ENCODE assay signal across 29 cellular contexts in genomic region chr3:151476344-151477018, GRCh38. TPM values are rescaled to one million over a fixed set of nuclear protein-coding genes. Genes with fewer than 3 reads are reported as not detected.
DNase-seq lines count a peak whose midpoint lies in the region; ATAC-seq and TF ChIP-seq lines count a peak whose summit lies in the region.
"Had no signal": no experiment of that assay in that cellular context is flagged by ENCODE, and none has a peak within 500 bp of the region (broad histone marks: within the 10 kb centered on the region; RNA-seq: fewer than 3 reads in every experiment).

No MANE protein-coding gene starts in this region.

- peak overlapping the region; percentile 55; the same call in 1 of the 2 replicates for H2AFZ ChIP-seq in OCI-LY1 (ENCODE audit: low read length)
- H2AFZ ChIP-seq: hepatocyte had no signal

- no peak overlapping the region for H3K4me2 ChIP-seq in OCI-LY1 (ENCODE audit: low read length)
- H3K4me2 ChIP-seq: hepatocyte had no signal

- H3K9me3 ChIP-seq in left ventricle myocardium inferior (replicated peaks) (peaks cover under 1% of the 10 kb centered on the region), OCI-LY1 (ENCODE audit: low read length) (no peaks in the 10 kb centered on the region), tibial artery (peaks cover 0 to 4% (median 0%) of the 10 kb centered on the region in 3 donors)
- H3K9me3 ChIP-seq: MG63, pancreas, suprapubic skin had no signal

- no peaks in the 10 kb centered on the region for H3K36me3 ChIP-seq in left ventricle myocardium inferior
- no peaks in the 10 kb centered on the region for H3K36me3 ChIP-seq in OCI-LY1 (ENCODE audit: insufficient read depth, low read length)
- H3K36me3 ChIP-seq in tibial artery: no peaks in the 10 kb centered on the region
- H3K36me3 ChIP-seq: MG63, pancreas, suprapubic skin had no signal

- H3K27me3 ChIP-seq in left ventricle myocardium inferior (ENCODE audit: low read depth): no peaks in the 10 kb centered on the region
- no peaks in the 10 kb centered on the region for H3K27me3 ChIP-seq in OCI-LY1 (ENCODE audit: insufficient read depth, low read length)
- H3K27me3 ChIP-seq in tibial artery: no peaks in the 10 kb centered on the region
- H3K27me3 ChIP-seq: hepatocyte, MG63, pancreas, suprapubic skin had no signal

- no peak overlapping the region for H3K4me3 Mint-ChIP-seq in endothelial cell (ENCODE audit: unreplicated experiment)
- H3K4me3 Mint-ChIP-seq: activated T-cell treated with anti-CD3 and anti-CD28 coated beads, Interleukin-2, amount 50 U/mL, for 72 hours; CD14-positive monocyte; memory B cell; neural crest cell had no signal

- no peaks in the 10 kb centered on the region for H3K79me2 ChIP-seq in OCI-LY1 (ENCODE audit: insufficient read depth, low read length)
- H3K79me2 ChIP-seq: hepatocyte had no signal

- H3K4me3 ChIP-seq in left ventricle myocardium inferior: no peak overlapping the region
- H3K4me3 ChIP-seq in OCI-LY1 (ENCODE audit: low read depth, low read length, poor library complexity, severe bottlenecking): no peak overlapping the region
- no peak overlapping the region for H3K4me3 ChIP-seq in tibial artery
- H3K4me3 ChIP-seq: hepatocyte, MG63, pancreas, suprapubic skin had no signal

- H3K27ac Mint-ChIP-seq in endothelial cell (ENCODE audit: unreplicated experiment): peak overlapping the region; percentile 77
- H3K27ac Mint-ChIP-seq: activated T-cell treated with anti-CD3 and anti-CD28 coated beads, Interleukin-2, amount 50 U/mL, for 72 hours; CD14-positive monocyte; memory B cell had no signal

- intact Hi-C loops in Right ventricle myocardium inferior (cut with DNase I) (no loop called here), left ventricle myocardium inferior (cut with micrococcal nuclease) (no loop called here), posterior vena cava (cut with DNase I) (no loop called here), tibial artery (cut with DNase I; ENCODE audit: low total_unique reads) (no loop called here)

- H3K9ac ChIP-seq in OCI-LY1 (ENCODE audit: low read length): no peak overlapping the region

- TF ChIP-seq CTCF in left ventricle myocardium inferior (IDR thresholded peaks at IDR 0.05; ENCODE audit: borderline replicate concordance): no peak
- TF ChIP-seq CTCF in OCI-LY1 (IDR thresholded peaks at IDR 0.05; ENCODE audit: low read length): no peak
- TF ChIP-seq CTCF in endothelial cell (IDR thresholded peaks at IDR 0.05; ENCODE audit: unreplicated experiment): no peak
- TF ChIP-seq CTCF in GM10266 (IDR thresholded peaks at IDR 0.05; ENCODE audit: control insufficient read depth, insufficient read depth, low read depth, missing control alignments): no peak
- no peak for TF ChIP-seq CTCF in tibial artery (IDR thresholded peaks at IDR 0.05)

- no peaks in the 10 kb centered on the region for H3F3A ChIP-seq in OCI-LY1 (ENCODE audit: insufficient read depth, low read length)

- H3K4me1 ChIP-seq in left ventricle myocardium inferior (peaks cover 4% of the 10 kb centered on the region), OCI-LY1 (ENCODE audit: insufficient read depth, low read length, severe bottlenecking) (no peaks in the 10 kb centered on the region), tibial artery (no peaks in the 10 kb centered on the region)
- H3K4me1 ChIP-seq: pancreas, suprapubic skin had no signal

- no peaks in the 10 kb centered on the region for H4K20me1 ChIP-seq in OCI-LY1 (ENCODE audit: insufficient read depth, low read length)

- no peak overlapping the region for H3K27ac ChIP-seq in left ventricle myocardium inferior (replicated peaks)
- no peak overlapping the region for H3K27ac ChIP-seq in OCI-LY1 (ENCODE audit: low read depth, low read length, poor library complexity, severe bottlenecking)
- H3K27ac ChIP-seq in tibial artery: no peak overlapping the region
- H3K27ac ChIP-seq: hepatocyte, pancreas, suprapubic skin had no signal

- no peaks in the 10 kb centered on the region for H3K27me3 Mint-ChIP-seq in endothelial cell (ENCODE audit: unreplicated experiment)

- H3K9me2 ChIP-seq in OCI-LY1 (ENCODE audit: low read depth, low read length): no peaks in the 10 kb centered on the region

- peaks cover 18% of the 10 kb centered on the region for H3K4me1 Mint-ChIP-seq in endothelial cell (ENCODE audit: unreplicated experiment)
- H3K4me1 Mint-ChIP-seq: CD14-positive monocyte, memory B cell had no signal

- ATAC-seq in Right ventricle myocardium inferior (peak; percentile 20), GM21717 (IDR thresholded peaks at IDR 0.05; ENCODE audit: unreplicated experiment) (no peak)
- ATAC-seq: activated T-cell treated with anti-CD3 and anti-CD28 coated beads, Interleukin-2, amount 50 U/mL, for 72 hours; left colon; pancreas had no signal

- no peaks in the 10 kb centered on the region for H3K36me3 Mint-ChIP-seq in endothelial cell (ENCODE audit: low read depth, unreplicated experiment)
- H3K36me3 Mint-ChIP-seq: CD14-positive monocyte, memory B cell had no signal

- H3K9me3 Mint-ChIP-seq in endothelial cell (ENCODE audit: unreplicated experiment): no peaks in the 10 kb centered on the region
- H3K9me3 Mint-ChIP-seq: activated T-cell treated with anti-CD3 and anti-CD28 coated beads, Interleukin-2, amount 50 U/mL, for 72 hours; memory B cell; neural crest cell had no signal

- DNase-seq in Right ventricle myocardium inferior (ENCODE audit: missing footprints): peak; percentile 34
- DNase-seq in left ventricle myocardium inferior: no peak
- DNase-seq in endothelial cell (ENCODE audit: low spot score): peak; percentile 47
- peak; percentile 49 for DNase-seq in posterior vena cava (ENCODE audit: low spot score)
- DNase-seq in GM10266 (ENCODE audit: extremely low spot score): no peak
- DNase-seq in tibial artery: no peak
- DNase-seq: 8988T; activated CD4-positive, alpha-beta T cell treated with anti-CD3 and anti-CD28 coated beads, Interleukin-2, amount 50 U/mL, for 4 hours; activated naive CD4-positive, alpha-beta T cell treated with Interleukin-2 at 50 U/mL for 16 hours; activated T-cell treated with anti-CD3 and anti-CD28 coated beads, Interleukin-2, amount 50 U/mL, for 72 hours; central memory CD4-positive, alpha-beta T cell; DMS79; GF-D8; left colon; MG63; NCI-H2029; NCI-H748 treated with DMSO at 0.1 percent for 48 hours; pancreas; RPMI8226; small intestine; stimulated activated naive CD4-positive, alpha-beta T cell treated with Interleukin-2 at 50 U/mL for 16 hours; T1000 had no signal

RNA-seq across cellular contexts. Expression of gene IGSF10, which starts 15.6 kb away (rescaled TPM):
- total RNA-seq in Right ventricle myocardium inferior (3.0 TPM), left ventricle myocardium inferior (3.1 TPM), endothelial cell (ENCODE audit: unreplicated experiment) (4.1 TPM), posterior vena cava (1 to 10 TPM; 2.2 to 5.7 TPM)
- total RNA-seq: activated T-cell treated with anti-CD3 and anti-CD28 coated beads, Interleukin-2, amount 50 U/mL, for 72 hours; neural crest cell had no signal

Comparison
In these comparisons a context has a peak if more than half of its experiments do, and no peak if none do; other contexts are left out.
1. DNase-seq: peak in Right ventricle myocardium inferior (single experiment), endothelial cell (single experiment) and posterior vena cava (single experiment); none in left ventricle myocardium inferior (single experiment), GM10266 (single experiment) and tibial artery (0 of 2).